8 cellular contexts compared by ENCODE assay signal in the genomic region with DNA sequence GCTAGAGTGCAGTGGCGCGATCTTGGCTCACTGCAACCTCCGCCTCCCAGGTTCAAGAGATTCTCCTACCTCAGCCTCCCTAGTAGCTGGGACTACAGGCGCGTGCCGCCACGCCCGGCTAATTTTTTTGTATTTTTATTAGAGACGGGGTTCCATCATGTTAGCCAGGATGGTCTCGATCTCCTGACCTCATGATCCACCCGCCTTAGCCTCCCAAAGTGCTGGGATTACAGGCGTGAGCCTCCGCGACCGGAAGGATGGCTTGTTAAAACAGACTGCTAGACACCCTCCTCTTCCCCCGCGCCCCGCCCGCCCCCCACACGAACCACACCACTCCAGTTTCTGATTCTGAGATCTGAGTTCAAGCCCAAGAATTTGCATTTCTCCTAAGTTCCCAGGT.
DNase-seq lines count a peak whose midpoint lies in the region; ATAC-seq and TF ChIP-seq lines count a peak whose summit lies in the region.
"Not testable (repeated sequence)": the region's sequence is repeated elsewhere in the genome, so short reads cannot be mapped to it uniquely, and the experiment has no call there.

No MANE protein-coding gene starts in this region.

- not testable (repeated sequence) for H3K4me1 ChIP-seq in H9 (ENCODE audit: insufficient read depth, low read length); mammary epithelial cell (ENCODE audit: insufficient read depth, low read length); smooth muscle cell (ENCODE audit: low read depth)

- H2AFZ ChIP-seq in H9 (ENCODE audit: low read length), result not testable (repeated sequence)
- H2AFZ ChIP-seq in mammary epithelial cell (ENCODE audit: low read depth, low read length) (peak overlapping the region; percentile 83), smooth muscle cell (ENCODE audit: low read depth) (peak overlapping the region; percentile 63)

- peak overlapping the region; percentile 16 for H3K9ac ChIP-seq in H9 (ENCODE audit: extremely low read depth, insufficient read length, low read length)
- H3K9ac ChIP-seq in mammary epithelial cell (ENCODE audit: insufficient read depth, low read length); smooth muscle cell (ENCODE audit: low read depth): not testable (repeated sequence)

- CTCF ChIA-PET in WTC11 (lab: Charles Lee); mammary epithelial cell (lab: Charles Lee; ENCODE audit: low non-redundant PET): not testable (repeated sequence)

- peaks cover 23% of the 10 kb centered on the region for H3K27me3 Mint-ChIP-seq in H9 (ENCODE audit: low read depth)
- H3K27me3 Mint-ChIP-seq in WTC11 (ENCODE audit: low read depth), result peaks cover 37% of the 10 kb centered on the region

- H3K79me1 ChIP-seq in H9 (ENCODE audit: insufficient read depth, low read depth, low read length, poor library complexity, severe bottlenecking), result not testable (repeated sequence)

- H3K27me3 ChIP-seq in H9 (ENCODE audit: insufficient read depth, low read length); mammary epithelial cell (ENCODE audit: insufficient read depth, low read length); smooth muscle cell (ENCODE audit: low read depth): not testable (repeated sequence)

- H3K4me1 Mint-ChIP-seq in H9 (peaks cover 11 to 20% of the 10 kb centered on the region in 2 experiments), WTC11 (peaks cover 28% of the 10 kb centered on the region)

- not testable (repeated sequence) for H3T11ph ChIP-seq in H9 (ENCODE audit: low read length)

- not testable (repeated sequence) for ATAC-seq in WTC11

- dilution Hi-C loops in mammary epithelial cell (cut with HindIII; ENCODE audit: low sequenced_read_pairs), result not testable (repeated sequence)

- H3F3A ChIP-seq in smooth muscle cell (ENCODE audit: low read depth), result peaks cover 21% of the 10 kb centered on the region

- not testable (repeated sequence) for H3K4ac ChIP-seq in H9 (ENCODE audit: low read depth, low read length)

- H2BK15ac ChIP-seq in H9 (ENCODE audit: low read depth, low read length), result not testable (repeated sequence)

- not testable (repeated sequence) for H3K9me3 ChIP-seq in H9 (ENCODE audit: control insufficient read depth, low read depth, low read length); mammary epithelial cell (replicated peaks; ENCODE audit: insufficient read depth, low read length); smooth muscle cell (replicated peaks; ENCODE audit: low read depth)

- not testable (repeated sequence) for H2BK120ac ChIP-seq in H9 (ENCODE audit: low read depth, low read length, poor library complexity, severe bottlenecking)

- not testable (repeated sequence) for H2BK12ac ChIP-seq in H9 (ENCODE audit: insufficient read length, low read depth, low read length)

- H4K20me1 ChIP-seq in H9 (ENCODE audit: control insufficient read depth, insufficient read depth, insufficient read length); mammary epithelial cell (ENCODE audit: insufficient read depth, low read length); smooth muscle cell (ENCODE audit: low read depth): not testable (repeated sequence)

- H3K23ac ChIP-seq in H9 (ENCODE audit: insufficient read length, low read depth, low read length), result not testable (repeated sequence)

- not testable (repeated sequence) for H3K27ac Mint-ChIP-seq in H9, WTC11

- in situ Hi-C loops in mammary epithelial cell (cut with MboI; ENCODE audit: low sequenced_read_pairs in 2 of 2), result not testable (repeated sequence)

- not testable (repeated sequence) for DNase-seq in AG10803 (ENCODE audit: low read depth); H9; WTC11 (ENCODE audit: low spot score); mammary epithelial cell; fibroblast of villous mesenchyme (ENCODE audit: low read depth); smooth muscle cell (lab: John Stamatoyannopoulos, UW; ENCODE audit: unreplicated experiment)
- DNase-seq in NB4 (ENCODE audit: low read depth) (peak; percentile 31), kidney tubule cell (ENCODE audit: low spot score) (peak; percentile 26)

- no CpG with 5 or more reads among the region's 20 CpGs for WGBS in H9 (ENCODE audit: extremely low coverage, insufficient read length, low lambda C conversion rate)
- 26% methylated on average over 12 of the region's 20 CpGs for WGBS in mammary epithelial cell (ENCODE audit: low coverage, missing lambda C conversion rate)
- 11% methylated on average over 17 of the region's 20 CpGs for WGBS in smooth muscle cell (ENCODE audit: low lambda C conversion rate)

- not testable (repeated sequence) for H2BK20ac ChIP-seq in H9 (ENCODE audit: low read depth, low read length, poor library complexity, severe bottlenecking)

- intact Hi-C loops in mammary epithelial cell (cut with micrococcal nuclease), result loop anchor here (2.0 kb wide), 1 partner anchor 25 kb away; no protein-coding TSS in a partner anchor

- not testable (repeated sequence) for H3K23me2 ChIP-seq in H9 (ENCODE audit: insufficient read length, low read depth, low read length, poor library complexity, severe bottlenecking)

- not testable (repeated sequence) for H2AK5ac ChIP-seq in H9 (ENCODE audit: insufficient read length, low read length)

- not testable (repeated sequence) for H4K8ac ChIP-seq in H9 (replicated peaks; ENCODE audit: insufficient read length, low read depth, low read length)

- H3K14ac ChIP-seq in H9 (ENCODE audit: insufficient read depth, low read length), result not testable (repeated sequence)

- H2BK5ac ChIP-seq in H9 (ENCODE audit: insufficient read length, low read length), result not testable (repeated sequence)

- not testable (repeated sequence) for H4K91ac ChIP-seq in H9 (ENCODE audit: insufficient read length, low read depth, low read length)

- not testable (repeated sequence) for H3K36me3 ChIP-seq in mammary epithelial cell (ENCODE audit: insufficient read depth, low read length); smooth muscle cell (ENCODE audit: low read depth)

- not testable (repeated sequence) for H3K18ac ChIP-seq in H9 (ENCODE audit: insufficient read length, low read depth, low read length)

- H3K9me3 Mint-ChIP-seq in H9, WTC11: not testable (repeated sequence)

- H3K4me3 ChIP-seq in AG10803 (ENCODE audit: low read length) (peak overlapping the region; percentile 47; the same call in 1 of the 2 replicates), NB4 (ENCODE audit: low read depth, low read length) (peak overlapping the region; percentile 65), mammary epithelial cell (replicated peaks in 1 of 3; ENCODE audit: insufficient read depth in 1 of 3, low read depth in 2 of 3, low read length in 3 of 3) (peak overlapping the region; percentile 51 to 60 (median 56)), fibroblast of villous mesenchyme (ENCODE audit: low read depth, low read length) (peak overlapping the region; percentile 55), smooth muscle cell (peak overlapping the region; percentile 45)

- not testable (repeated sequence) for BruUV-seq in mammary epithelial cell (replicated peaks; lab: Mats Ljungman, UMichigan)

- POLR2A ChIA-PET in WTC11 (lab: Charles Lee), result interaction anchor here (0.9 to 1.2 kb wide), 2 partner anchors 58 to 323 kb away, joined by 3 read pairs; no protein-coding TSS in a partner anchor

- H3K4me2 ChIP-seq in H9 (ENCODE audit: insufficient read depth, insufficient read length, low read length), result peak overlapping the region; percentile 82
- peak overlapping the region; percentile 76 for H3K4me2 ChIP-seq in mammary epithelial cell (ENCODE audit: insufficient read depth, low read depth, low read length)
- H3K4me2 ChIP-seq in smooth muscle cell, result peak overlapping the region; percentile 83

- not testable (repeated sequence) for H3K79me2 ChIP-seq in H9 (ENCODE audit: insufficient read depth, low read length); mammary epithelial cell (ENCODE audit: insufficient read depth, low read length); smooth muscle cell (ENCODE audit: low read depth)

- not testable (repeated sequence) for H4K5ac ChIP-seq in H9 (ENCODE audit: insufficient read length, low read depth, low read length)

- H3K36me3 Mint-ChIP-seq in H9 (ENCODE audit: insufficient read depth in 1 of 3, low read depth in 3 of 3); WTC11: not testable (repeated sequence)

- H3K56ac ChIP-seq in H9 (ENCODE audit: insufficient read length, low read depth, low read length), result not testable (repeated sequence)

- TF ChIP-seq CTCF in AG10803 (conservative IDR thresholded peaks at IDR 0.05; ENCODE audit: low read length); H9 (conservative IDR thresholded peaks at IDR 0.05); NB4 (IDR thresholded peaks at IDR 0.05; ENCODE audit: low read depth, low read length); WTC11 (IDR thresholded peaks at IDR 0.05); mammary epithelial cell (conservative IDR thresholded peaks at IDR 0.05 in 1 of 2, IDR thresholded peaks at IDR 0.05 in 1 of 2; ENCODE audit: extremely low read depth in 1 of 2, insufficient read depth in 1 of 2, low read depth in 1 of 2, low read length in 2 of 2); fibroblast of villous mesenchyme (IDR thresholded peaks at IDR 0.05; ENCODE audit: insufficient read depth, low read depth, low read length); smooth muscle cell (IDR thresholded peaks at IDR 0.05; ENCODE audit: borderline replicate concordance, insufficient read depth, poor library complexity, severe bottlenecking): not testable (repeated sequence)

- TF ChIP-seq POLR2A in NB4 (IDR thresholded peaks at IDR 0.05; ENCODE audit: extremely low read depth, insufficient read length), result not testable (repeated sequence)

- H3K4me3 Mint-ChIP-seq in H9, result peak overlapping the region; percentile 91 to 94
- peak overlapping the region; percentile 96 for H3K4me3 Mint-ChIP-seq in WTC11

- H3K27ac ChIP-seq in H9 (ENCODE audit: insufficient read length, low read depth, low read length); smooth muscle cell (ENCODE audit: low read depth): not testable (repeated sequence)
- H3K27ac ChIP-seq in mammary epithelial cell (ENCODE audit: insufficient read depth, low read depth, low read length), result peak overlapping the region; percentile 61
